In genomic region chr2:234310166-234310565, GRCh38 we compare ENCODE assay signal across 24 cellular contexts.
DNase-seq lines count a peak whose midpoint lies in the region; ATAC-seq lines count a peak whose summit lies in the region.
"Had no signal": no experiment of that assay in that cellular context is flagged by ENCODE, and none has a peak within 500 bp of the region (broad histone marks: within the 10 kb centered on the region; RNA-seq: fewer than 3 reads in every experiment).

No MANE protein-coding gene starts in this region.

- peak overlapping the region; percentile 97 for H3K27ac Mint-ChIP-seq in activated CD4-positive, alpha-beta T cell treated with anti-CD3 and anti-CD28 coated beads, Interleukin-2, amount 10 ng/mL, durations not matched to agents 24 days and 14 days
- H3K27ac Mint-ChIP-seq in activated CD4-positive, alpha-beta memory T cell treated with anti-CD3 and anti-CD28 coated beads for 36 hours = peak overlapping the region; percentile 21
- peak overlapping the region; percentile 90 to 93 for H3K27ac Mint-ChIP-seq in effector memory CD8-positive, alpha-beta T cell
- H3K27ac Mint-ChIP-seq: brain had no signal

- peaks cover 31 to 57% (median 41%) of the 10 kb centered on the region in 10 experiments for H3K4me1 ChIP-seq in BLaER1 treated with 17β-estradiol and CSF1 and Interleukin-3, amounts not matched to agents 10 nM and 100 nM
- H3K4me1 ChIP-seq: adrenal gland had no signal

- H3K4me2 ChIP-seq in BLaER1 treated with 17β-estradiol and CSF1 and Interleukin-3, amounts not matched to agents 10 nM and 100 nM = peak overlapping the region in 9 of 11 experiments; percentile 63 to 84 (median 74); a peak in 19 of 22 replicates
- H3K4me2 ChIP-seq: KMS-11 had no signal

- no peaks in the 10 kb centered on the region for H3K27me3 Mint-ChIP-seq in activated CD4-positive, alpha-beta T cell treated with anti-CD3 and anti-CD28 coated beads, Interleukin-2, amount 10 ng/mL, durations not matched to agents 24 days and 14 days
- no peaks in the 10 kb centered on the region for H3K27me3 Mint-ChIP-seq in activated CD4-positive, alpha-beta memory T cell treated with anti-CD3 and anti-CD28 coated beads for 36 hours
- no peaks in the 10 kb centered on the region for H3K27me3 Mint-ChIP-seq in effector memory CD8-positive, alpha-beta T cell

- no peak overlapping the region for H3K4me3 Mint-ChIP-seq in activated CD4-positive, alpha-beta T cell treated with anti-CD3 and anti-CD28 coated beads, Interleukin-2, amount 10 ng/mL, durations not matched to agents 24 days and 14 days
- no peak overlapping the region for H3K4me3 Mint-ChIP-seq in activated CD4-positive, alpha-beta memory T cell treated with anti-CD3 and anti-CD28 coated beads for 36 hours
- no peak overlapping the region for H3K4me3 Mint-ChIP-seq in effector memory CD8-positive, alpha-beta T cell
- H3K4me3 Mint-ChIP-seq: activated T-cell treated with anti-CD3 and anti-CD28 coated beads, Interleukin-2, amount 50 U/mL, for 4 hours; brain had no signal

- H3K36me3 ChIP-seq in BLaER1 treated with 17β-estradiol and CSF1 and Interleukin-3, amounts not matched to agents 10 nM and 100 nM = no peaks in the 10 kb centered on the region
- H3K36me3 ChIP-seq: adrenal gland, SJSA1, suprapubic skin had no signal

- POLR2A ChIA-PET in activated CD4-positive, alpha-beta memory T cell treated with anti-CD3 and anti-CD28 coated beads for 36 hours (lab: Charles Lee) = interaction anchor here (3.3 kb wide), 1 partner anchor 18 kb away, joined by 40 read pairs; no protein-coding TSS in a partner anchor

- no peak for ATAC-seq in effector memory CD8-positive, alpha-beta T cell (replicated peaks)
- no peak for ATAC-seq in GM21528 (IDR thresholded peaks at IDR 0.05; ENCODE audit: low FRiP score, unreplicated experiment)
- ATAC-seq: activated T-cell treated with anti-CD3 and anti-CD28 coated beads, Interleukin-2, amount 50 U/mL, for 4 hours; foreskin keratinocyte; left cardiac atrium had no signal

- H3K36me3 Mint-ChIP-seq in activated CD4-positive, alpha-beta T cell treated with anti-CD3 and anti-CD28 coated beads, Interleukin-2, amount 10 ng/mL, durations not matched to agents 24 days and 14 days (ENCODE audit: low read depth) = peaks cover 8% of the 10 kb centered on the region
- H3K36me3 Mint-ChIP-seq in activated CD4-positive, alpha-beta memory T cell treated with anti-CD3 and anti-CD28 coated beads for 36 hours = peaks cover 3% of the 10 kb centered on the region
- H3K36me3 Mint-ChIP-seq in effector memory CD8-positive, alpha-beta T cell (ENCODE audit: insufficient read depth) = peaks cover 12% of the 10 kb centered on the region
- H3K36me3 Mint-ChIP-seq: brain had no signal

- no peak overlapping the region for H3K4me3 ChIP-seq in BLaER1 treated with 17β-estradiol and CSF1 and Interleukin-3, amounts not matched to agents 10 nM and 100 nM
- H3K4me3 ChIP-seq: adrenal gland, SJSA1, suprapubic skin had no signal

- peaks cover 12% of the 10 kb centered on the region for H3K9me3 Mint-ChIP-seq in activated CD4-positive, alpha-beta T cell treated with anti-CD3 and anti-CD28 coated beads, Interleukin-2, amount 10 ng/mL, durations not matched to agents 24 days and 14 days
- peaks cover 8% of the 10 kb centered on the region for H3K9me3 Mint-ChIP-seq in activated CD4-positive, alpha-beta memory T cell treated with anti-CD3 and anti-CD28 coated beads for 36 hours
- H3K9me3 Mint-ChIP-seq in effector memory CD8-positive, alpha-beta T cell = peaks cover 0 to 2% of the 10 kb centered on the region in 2 donors

- peaks cover 6 to 29% (median 19%) of the 10 kb centered on the region in 11 experiments; a peak in 20 of 22 replicates for H3K9me3 ChIP-seq in BLaER1 treated with 17β-estradiol and CSF1 and Interleukin-3, amounts not matched to agents 10 nM and 100 nM (replicated peaks in 1 of 11)
- H3K9me3 ChIP-seq: adrenal gland, suprapubic skin had no signal

- peaks cover 54% of the 10 kb centered on the region for H3K4me1 Mint-ChIP-seq in activated CD4-positive, alpha-beta T cell treated with anti-CD3 and anti-CD28 coated beads, Interleukin-2, amount 10 ng/mL, durations not matched to agents 24 days and 14 days
- H3K4me1 Mint-ChIP-seq in activated CD4-positive, alpha-beta memory T cell treated with anti-CD3 and anti-CD28 coated beads for 36 hours (ENCODE audit: low read depth) = peaks cover 52% of the 10 kb centered on the region
- peaks cover 25 to 29% of the 10 kb centered on the region in 2 donors for H3K4me1 Mint-ChIP-seq in effector memory CD8-positive, alpha-beta T cell (ENCODE audit: low read depth in 2 of 2)

- peak overlapping the region in 9 of 11 experiments; percentile 62 to 98 (median 81); a peak in 15 of 22 replicates for H3K27ac ChIP-seq in BLaER1 treated with 17β-estradiol and CSF1 and Interleukin-3, amounts not matched to agents 10 nM and 100 nM
- H3K27ac ChIP-seq: adrenal gland, KMS-11, SJSA1, suprapubic skin had no signal

- CTCF ChIA-PET in activated CD4-positive, alpha-beta memory T cell treated with anti-CD3 and anti-CD28 coated beads for 36 hours (lab: Charles Lee) = interaction anchor here (3.2 kb wide), 1 partner anchor 21 kb away, joined by 20 read pairs; no protein-coding TSS in a partner anchor

- DNase-seq in activated CD4-positive, alpha-beta T cell treated with anti-CD3 and anti-CD28 coated beads, Interleukin-2, amount 10 ng/mL, durations not matched to agents 24 days and 14 days = no peak
- DNase-seq in activated CD4-positive, alpha-beta T cell treated with anti-CD3 and anti-CD28 coated beads for 48 hours = no peak
- no peak for DNase-seq in activated CD4-positive, alpha-beta memory T cell treated with anti-CD3 and anti-CD28 coated beads for 36 hours
- DNase-seq in effector memory CD8-positive, alpha-beta T cell = no peak
- no peak for DNase-seq in superior temporal gyrus (ENCODE audit: extremely low spot score)
- DNase-seq in central memory CD4-positive, alpha-beta T cell = no peak
- DNase-seq: activated T-cell treated with anti-CD3 and anti-CD28 coated beads, Interleukin-2, amount 50 U/mL, for 4 hours; adrenal gland; effector memory CD4-positive, alpha-beta T cell; foreskin keratinocyte; H7; left cardiac atrium; mammary epithelial cell; NCI-H146; NCI-H2171 treated with DMSO at 0.1 percent for 48 hours; NCI-H524 treated with DMSO at 0.1 percent for 48 hours; small intestine; stimulated activated CD4-positive, alpha-beta T cell treated with anti-CD3 and anti-CD28 coated beads, Interleukin-1b, Interleukin-23, amount 100 ng/mL, for 48 hours had no signal

- H3K9ac ChIP-seq in BLaER1 treated with 17β-estradiol and CSF1 and Interleukin-3, amounts not matched to agents 10 nM and 100 nM = peak overlapping the region in 3 of 11 experiments; percentile 78 to 89 (median 87); a peak in 4 of 22 replicates
- H3K9ac ChIP-seq: KMS-11 had no signal

- intact Hi-C loops in activated CD4-positive, alpha-beta T cell treated with anti-CD3 and anti-CD28 coated beads, Interleukin-2, amount 10 ng/mL, durations not matched to agents 24 days and 14 days (cut with micrococcal nuclease) = no loop called here
- intact Hi-C loops in activated CD4-positive, alpha-beta memory T cell treated with anti-CD3 and anti-CD28 coated beads for 36 hours (cut with micrococcal nuclease) = no loop called here

- no peaks in the 10 kb centered on the region for H3K27me3 ChIP-seq in BLaER1 treated with 17β-estradiol and CSF1 and Interleukin-3, amounts not matched to agents 10 nM and 100 nM
- H3K27me3 ChIP-seq: adrenal gland, foreskin keratinocyte, SJSA1, suprapubic skin had no signal

- no peaks in the 10 kb centered on the region for H4K20me1 ChIP-seq in BLaER1 treated with 17β-estradiol and CSF1 and Interleukin-3, amounts not matched to agents 10 nM and 100 nM

Comparison
In these comparisons a context has a peak if more than half of its experiments do, and no peak if none do; other contexts are left out.
1. H3K27ac Mint-ChIP-seq: peak in every context shown above with its lines; median percentile 97 in activated CD4-positive, alpha-beta T cell treated with anti-CD3 and anti-CD28 coated beads, Interleukin-2, amount 10 ng/mL, durations not matched to agents 24 days and 14 days; 92 in effector memory CD8-positive, alpha-beta T cell; 21 in activated CD4-positive, alpha-beta memory T cell treated with anti-CD3 and anti-CD28 coated beads for 36 hours.